10 cellular contexts compared by ENCODE assay signal in genomic region chr2:61356261-61356957, GRCh38.
A peak's percentile ranks its signal among the peaks of the same experiment; 100 is the strongest.
DNase-seq lines count a peak whose midpoint lies in the region; ATAC-seq, FAIRE-seq and TF ChIP-seq lines count a peak whose summit lies in the region.
"Had no signal": no experiment of that assay in that cellular context is flagged by ENCODE, and none has a peak within 500 bp of the region (broad histone marks: within the 10 kb centered on the region; RNA-seq: fewer than 3 reads in every experiment).

No MANE protein-coding gene starts in this region.

- no peak for TF ChIP-seq EP300 in suprapubic skin (IDR thresholded peaks at IDR 0.05)

- intact Hi-C loops in adrenal gland (cut with DNase I) = no loop called here

- H3K9me3 ChIP-seq in adrenal gland (replicated peaks in 1 of 3) = no peaks in the 10 kb centered on the region
- peaks cover 16% of the 10 kb centered on the region for H3K9me3 ChIP-seq in MG63
- H3K9me3 ChIP-seq in suprapubic skin = peaks cover 14% of the 10 kb centered on the region

- H3K27ac ChIP-seq in adrenal gland (peak overlapping the region in 3 of 5 donors; percentile 9 to 47 (median 35)), suprapubic skin (no peak overlapping the region)
- H3K27ac ChIP-seq: VCaP had no signal

- TF ChIP-seq CTCF in adrenal gland (IDR thresholded peaks at IDR 0.05) = no peak
- no peak for TF ChIP-seq CTCF in suprapubic skin (IDR thresholded peaks at IDR 0.05)

- H3K27ac Mint-ChIP-seq in memory B cell = peak overlapping the region; percentile 70
- peak overlapping the region in 2 of 10 donors; percentile 5 to 44 for H3K27ac Mint-ChIP-seq in naive thymus-derived CD8-positive, alpha-beta T cell

- no peak overlapping the region for H3K4me3 Mint-ChIP-seq in memory B cell
- peak overlapping the region in 1 of 10 donors; percentile 8 for H3K4me3 Mint-ChIP-seq in naive thymus-derived CD8-positive, alpha-beta T cell

- H3K36me3 Mint-ChIP-seq in memory B cell = peaks cover 32% of the 10 kb centered on the region
- H3K36me3 Mint-ChIP-seq in naive thymus-derived CD8-positive, alpha-beta T cell = peaks cover 7 to 69% (median 40%) of the 10 kb centered on the region in 3 donors

- H3K4me1 ChIP-seq in adrenal gland (replicated peaks in 1 of 2) (peaks cover 16 to 35% of the 10 kb centered on the region in 2 donors), suprapubic skin (peaks cover 13% of the 10 kb centered on the region)

- WGBS in adrenal gland, 4 donors = 31 to 38% (median 36%) methylated on average over 4 of the region's 4 CpGs
- 70% methylated on average over 4 of the region's 4 CpGs for WGBS in suprapubic skin

- ATAC-seq in memory B cell (ENCODE audit: low read depth) = no peak
- ATAC-seq in naive thymus-derived CD8-positive, alpha-beta T cell = no peak
- no peak for ATAC-seq in HG03378 (IDR thresholded peaks at IDR 0.05; ENCODE audit: unreplicated experiment)

- TF ChIP-seq POLR2A in adrenal gland (IDR thresholded peaks at IDR 0.05) (no peak), suprapubic skin (IDR thresholded peaks at IDR 0.05) (no peak)

- H3K36me3 ChIP-seq in adrenal gland (replicated peaks in 1 of 2) (no peaks in the 10 kb centered on the region), MG63 (peaks cover 37% of the 10 kb centered on the region), suprapubic skin (peaks cover 20% of the 10 kb centered on the region)

- H3K9me3 Mint-ChIP-seq in memory B cell = peaks cover 5% of the 10 kb centered on the region
- peaks cover 0 to 9% (median 7%) of the 10 kb centered on the region in 9 donors for H3K9me3 Mint-ChIP-seq in naive thymus-derived CD8-positive, alpha-beta T cell

- H3K4me3 ChIP-seq in adrenal gland (no peak overlapping the region), MG63 (no peak overlapping the region), suprapubic skin (no peak overlapping the region)

- FAIRE-seq in GM19239 (lab: Jason Lieb, UNC) = peak; percentile 47

- H3K4me1 Mint-ChIP-seq in memory B cell = peaks cover 24% of the 10 kb centered on the region
- H3K4me1 Mint-ChIP-seq in naive thymus-derived CD8-positive, alpha-beta T cell = peaks cover 19 to 57% (median 47%) of the 10 kb centered on the region in 4 donors

- no peaks in the 10 kb centered on the region for H3K27me3 Mint-ChIP-seq in memory B cell
- no peaks in the 10 kb centered on the region for H3K27me3 Mint-ChIP-seq in naive thymus-derived CD8-positive, alpha-beta T cell

- H3K27me3 ChIP-seq in adrenal gland (no peaks in the 10 kb centered on the region), MG63 (no peaks in the 10 kb centered on the region), suprapubic skin (no peaks in the 10 kb centered on the region)

- peak; percentile 14 for DNase-seq in AG20443 (ENCODE audit: low spot score)
- no peak for DNase-seq in GM19239 (ENCODE audit: insufficient read length, low spot score)
- DNase-seq in adrenal gland = peak; percentile 44 to 78 (median 61)
- DNase-seq in memory B cell (ENCODE audit: low spot score in 2 of 2) = no peak
- no peak for DNase-seq in naive thymus-derived CD8-positive, alpha-beta T cell
- DNase-seq in MG63 = no peak
- DNase-seq in suprapubic skin (ENCODE audit: low spot score in 2 of 2) = no peak
- DNase-seq: anterior cingulate cortex had no signal

- POLR2A ChIA-PET in naive thymus-derived CD8-positive, alpha-beta T cell (lab: Charles Lee) = no interaction called here

Comparison
In these comparisons a context has a peak if more than half of its experiments do, and no peak if none do; other contexts are left out.
1. DNase-seq: peak in AG20443 (single experiment) and adrenal gland (7 of 7); none in GM19239 (single experiment), memory B cell (0 of 2), naive thymus-derived CD8-positive, alpha-beta T cell (0 of 10), MG63 (single experiment) and suprapubic skin (0 of 2).